Comparison of ENCODE assay signal across 18 cellular contexts in genomic region chr21:9780441-9780937, GRCh38.
DNase-seq lines count a peak whose midpoint lies in the region; ATAC-seq and TF ChIP-seq lines count a peak whose summit lies in the region.
"Had no signal": no experiment of that assay in that cellular context is flagged by ENCODE, and none has a peak within 500 bp of the region (broad histone marks: within the 10 kb centered on the region; RNA-seq: fewer than 3 reads in every experiment).

No MANE protein-coding gene starts in this region.

- no peaks in the 10 kb centered on the region for H3K79me1 ChIP-seq in mesendoderm (ENCODE audit: low read length)

- no peak overlapping the region for H3K9ac ChIP-seq in HUES48 (ENCODE audit: low read depth, low read length)
- H3K9ac ChIP-seq in endodermal cell (ENCODE audit: extremely low read depth, low read length, poor library complexity, severe bottlenecking) = no peak overlapping the region
- no peak overlapping the region for H3K9ac ChIP-seq in mesendoderm (ENCODE audit: low read length)

- no peak overlapping the region for H2BK15ac ChIP-seq in mesendoderm (replicated peaks; ENCODE audit: low read depth)

- H3K27ac Mint-ChIP-seq in endodermal cell = no peak overlapping the region
- H3K27ac Mint-ChIP-seq: CD4-positive, CD25-positive, alpha-beta regulatory T cell; CD8-positive, alpha-beta memory T cell; H9 had no signal

- H3K79me2 ChIP-seq in mesendoderm (ENCODE audit: control insufficient read depth, insufficient read depth, low read length) = no peaks in the 10 kb centered on the region

- H3K27ac ChIP-seq in HUES48 (ENCODE audit: low read depth, low read length) = no peak overlapping the region
- no peak overlapping the region for H3K27ac ChIP-seq in endodermal cell (ENCODE audit: low read depth, low read length)
- H3K27ac ChIP-seq in mesendoderm (ENCODE audit: low read depth, low read length) = no peak overlapping the region
- H3K27ac ChIP-seq in foreskin keratinocyte = no peak overlapping the region

- no peak overlapping the region for H4K8ac ChIP-seq in mesendoderm (ENCODE audit: low read depth, low read length)

- H3K4me1 ChIP-seq in HUES48 (ENCODE audit: control insufficient read depth, insufficient read depth, low read length) (no peaks in the 10 kb centered on the region), endodermal cell (ENCODE audit: control insufficient read depth, insufficient read depth, low read length) (no peaks in the 10 kb centered on the region), mesendoderm (ENCODE audit: control insufficient read depth, low read depth, low read length) (no peaks in the 10 kb centered on the region), foreskin keratinocyte (no peaks in the 10 kb centered on the region)
- H3K4me1 ChIP-seq: BE2C had no signal

- no peak overlapping the region for H3K18ac ChIP-seq in mesendoderm (ENCODE audit: low read length)

- H3K4me2 ChIP-seq in mesendoderm (ENCODE audit: low read length) = no peak overlapping the region

- no peak overlapping the region for H3K56ac ChIP-seq in mesendoderm (ENCODE audit: low read length)

- no peak for ATAC-seq in foreskin keratinocyte
- ATAC-seq: GM12878 had no signal

- H3K23ac ChIP-seq in mesendoderm (ENCODE audit: low read length) = no peak overlapping the region

- no peak overlapping the region for H2AK5ac ChIP-seq in mesendoderm (ENCODE audit: low read length)

- H3K27me3 Mint-ChIP-seq in endodermal cell (ENCODE audit: insufficient read depth) = no peaks in the 10 kb centered on the region
- H3K27me3 Mint-ChIP-seq: CD4-positive, CD25-positive, alpha-beta regulatory T cell; CD8-positive, alpha-beta memory T cell had no signal

- H3K36me3 Mint-ChIP-seq in endodermal cell (ENCODE audit: low read depth) = peaks cover 4% of the 10 kb centered on the region
- H3K36me3 Mint-ChIP-seq: CD8-positive, alpha-beta memory T cell had no signal

- DNase-seq in endodermal cell = no peak
- no peak for DNase-seq in mesendoderm
- no peak for DNase-seq in putamen (ENCODE audit: low spot score)
- DNase-seq in NCI-H187 treated with DMSO at 0.1 percent for 48 hours (lab: John Stamatoyannopoulos, UW) = no peak
- no peak for DNase-seq in foreskin keratinocyte
- DNase-seq: ACHN; BE2C; C1 segment of cervical spinal cord; CD4-positive, CD25-positive, alpha-beta regulatory T cell; CD8-positive, alpha-beta memory T cell; COR-L47; DMS 273 treated with DMSO at 0.1 percent for 48 hours; DMS53; DND-41; EL; H9 had no signal

- H3K27me3 ChIP-seq in HUES48 (ENCODE audit: control insufficient read depth, insufficient read depth, low read length) (no peaks in the 10 kb centered on the region), endodermal cell (ENCODE audit: control insufficient read depth, insufficient read depth, low read length, poor library complexity, severe bottlenecking) (no peaks in the 10 kb centered on the region), mesendoderm (ENCODE audit: insufficient read depth, low read length, poor library complexity) (no peaks in the 10 kb centered on the region), foreskin keratinocyte (no peaks in the 10 kb centered on the region)
- H3K27me3 ChIP-seq: BE2C had no signal

- peak overlapping the region; percentile 2; the same call in 1 of the 2 replicates for H3K4me3 ChIP-seq in HUES48 (ENCODE audit: low read depth, low read length)
- peak overlapping the region; percentile 1 for H3K4me3 ChIP-seq in endodermal cell (ENCODE audit: low read length)
- H3K4me3 ChIP-seq in mesendoderm (ENCODE audit: low read length) = peak overlapping the region; percentile 28
- H3K4me3 ChIP-seq: GM12878 had no signal

- no peak overlapping the region for H3K4ac ChIP-seq in mesendoderm (ENCODE audit: low read depth, low read length)

- H3K9me3 ChIP-seq in HUES48 (ENCODE audit: control insufficient read depth, insufficient read depth, low read length) = peaks cover 96% of the 10 kb centered on the region
- peaks cover 97% of the 10 kb centered on the region for H3K9me3 ChIP-seq in endodermal cell (ENCODE audit: control insufficient read depth, low read length)
- H3K9me3 ChIP-seq: BE2C had no signal

- H2BK5ac ChIP-seq in mesendoderm (ENCODE audit: low read length) = no peak overlapping the region

- H3K36me3 ChIP-seq in HUES48 (ENCODE audit: control insufficient read depth, insufficient read depth, low read length) (no peaks in the 10 kb centered on the region), endodermal cell (ENCODE audit: control insufficient read depth, insufficient read depth, low read length) (no peaks in the 10 kb centered on the region), mesendoderm (ENCODE audit: control insufficient read depth, insufficient read depth, low read length) (no peaks in the 10 kb centered on the region)
- H3K36me3 ChIP-seq: BE2C had no signal

- 47 to 62% methylated on average over 1 to 3 of the region's 3 CpGs for WGBS in endodermal cell (ENCODE audit: insufficient coverage in 1 of 2, insufficient read length in 1 of 2), 2 experiments
- no CpG with 5 or more reads among the region's 3 CpGs for WGBS in mesendoderm (ENCODE audit: extremely low coverage, insufficient coverage, low lambda C conversion rate)

- peaks cover 79% of the 10 kb centered on the region for H3K9me3 Mint-ChIP-seq in endodermal cell

- TF ChIP-seq CTCF in endodermal cell (conservative IDR thresholded peaks at IDR 0.05) (no peak), foreskin keratinocyte (conservative IDR thresholded peaks at IDR 0.05) (no peak)

- no peak overlapping the region for H3K4me3 Mint-ChIP-seq in endodermal cell
- H3K4me3 Mint-ChIP-seq: CD4-positive, CD25-positive, alpha-beta regulatory T cell; CD8-positive, alpha-beta memory T cell; H9 had no signal

- no peak overlapping the region for H2BK120ac ChIP-seq in mesendoderm (ENCODE audit: low read depth, low read length)

- H3K4me1 Mint-ChIP-seq in endodermal cell = no peaks in the 10 kb centered on the region
- H3K4me1 Mint-ChIP-seq: CD4-positive, CD25-positive, alpha-beta regulatory T cell; CD8-positive, alpha-beta memory T cell; H9 had no signal

- no peak overlapping the region for H4K5ac ChIP-seq in mesendoderm (ENCODE audit: low read length)
